ENCODE assay signal across 7 cellular contexts in genomic region chr5:147721191-147721960, GRCh38.
A peak's percentile ranks its signal among the peaks of the same experiment; 100 is the strongest.
DNase-seq lines count a peak whose midpoint lies in the region; TF ChIP-seq lines count a peak whose summit lies in the region.
"Not testable (repeated sequence)": the region's sequence is repeated elsewhere in the genome, so short reads cannot be mapped to it uniquely, and the experiment has no call there.

No MANE protein-coding gene starts in this region.

- peak overlapping the region; percentile 55 for H3K4me3 ChIP-seq in HUES64 (ENCODE audit: low read length)
- peak overlapping the region; percentile 12 for H3K4me3 ChIP-seq in iPS-20b (ENCODE audit: low read length)

- H3K9me3 Mint-ChIP-seq in activated CD4-positive, alpha-beta T cell treated with anti-CD3 and anti-CD28 coated beads, Interleukin-2, amount 10 ng/mL, durations not matched to agents 24 days and 14 days; endothelial cell (ENCODE audit: unreplicated experiment); osteocyte (ENCODE audit: unreplicated experiment): not testable (repeated sequence)

- H3K4me1 ChIP-seq in HUES64 (ENCODE audit: insufficient read depth, low read length) = peaks cover 11% of the 10 kb centered on the region
- H3K4me1 ChIP-seq in iPS-20b (ENCODE audit: insufficient read depth, low read length) = not testable (repeated sequence)

- H3K27me3 ChIP-seq in HUES64 (ENCODE audit: insufficient read depth, low read length); iPS-20b (ENCODE audit: insufficient read depth, low read length): not testable (repeated sequence)

- TF ChIP-seq CTCF in endothelial cell (IDR thresholded peaks at IDR 0.05; ENCODE audit: unreplicated experiment); osteocyte (IDR thresholded peaks at IDR 0.05): not testable (repeated sequence)

- not testable (repeated sequence) for H3K27me3 Mint-ChIP-seq in activated CD4-positive, alpha-beta T cell treated with anti-CD3 and anti-CD28 coated beads, Interleukin-2, amount 10 ng/mL, durations not matched to agents 24 days and 14 days; endothelial cell (ENCODE audit: unreplicated experiment); osteocyte (ENCODE audit: unreplicated experiment)

- DNase-seq in ELF-1 (ENCODE audit: low read depth, low spot score) = peak; percentile 31
- peak; percentile 30 for DNase-seq in NCI-H82 (lab: John Stamatoyannopoulos, UW)
- DNase-seq in activated CD4-positive, alpha-beta T cell treated with anti-CD3 and anti-CD28 coated beads, Interleukin-2, amount 10 ng/mL, durations not matched to agents 24 days and 14 days = peak; percentile 6
- DNase-seq in endothelial cell (ENCODE audit: low spot score); osteocyte (ENCODE audit: extremely low spot score, unreplicated experiment): not testable (repeated sequence)

- H3K4me3 Mint-ChIP-seq in activated CD4-positive, alpha-beta T cell treated with anti-CD3 and anti-CD28 coated beads, Interleukin-2, amount 10 ng/mL, durations not matched to agents 24 days and 14 days = not testable (repeated sequence)
- peak overlapping the region; percentile 74 for H3K4me3 Mint-ChIP-seq in endothelial cell (ENCODE audit: unreplicated experiment)
- H3K4me3 Mint-ChIP-seq in osteocyte (ENCODE audit: unreplicated experiment) = peak overlapping the region; percentile 51

- intact Hi-C loops in activated CD4-positive, alpha-beta T cell treated with anti-CD3 and anti-CD28 coated beads, Interleukin-2, amount 10 ng/mL, durations not matched to agents 24 days and 14 days (cut with micrococcal nuclease) = not testable (repeated sequence)

- H3K4me1 Mint-ChIP-seq in activated CD4-positive, alpha-beta T cell treated with anti-CD3 and anti-CD28 coated beads, Interleukin-2, amount 10 ng/mL, durations not matched to agents 24 days and 14 days; endothelial cell (ENCODE audit: unreplicated experiment); osteocyte (ENCODE audit: unreplicated experiment): not testable (repeated sequence)

- 19% methylated on average over 26 of the region's 38 CpGs for WGBS in HUES64

- H3K9me3 ChIP-seq in HUES64 (ENCODE audit: insufficient read depth, low read depth, low read length); iPS-20b (ENCODE audit: insufficient read depth, low read depth, low read length): not testable (repeated sequence)

- not testable (repeated sequence) for H3K36me3 Mint-ChIP-seq in activated CD4-positive, alpha-beta T cell treated with anti-CD3 and anti-CD28 coated beads, Interleukin-2, amount 10 ng/mL, durations not matched to agents 24 days and 14 days (ENCODE audit: low read depth); endothelial cell (ENCODE audit: low read depth, unreplicated experiment); osteocyte (ENCODE audit: unreplicated experiment)

- not testable (repeated sequence) for H3K27ac Mint-ChIP-seq in activated CD4-positive, alpha-beta T cell treated with anti-CD3 and anti-CD28 coated beads, Interleukin-2, amount 10 ng/mL, durations not matched to agents 24 days and 14 days; osteocyte (ENCODE audit: unreplicated experiment)
- peak overlapping the region; percentile 57 for H3K27ac Mint-ChIP-seq in endothelial cell (ENCODE audit: unreplicated experiment)

- H3K36me3 ChIP-seq in HUES64 (ENCODE audit: insufficient read depth, low read length); iPS-20b (ENCODE audit: insufficient read depth, low read depth, low read length): not testable (repeated sequence)

- peak overlapping the region; percentile 52 for H3K27ac ChIP-seq in HUES64 (ENCODE audit: low read depth, low read length)
- H3K27ac ChIP-seq in iPS-20b (ENCODE audit: low read length) = not testable (repeated sequence)

- peak overlapping the region; percentile 82 for H3K9ac ChIP-seq in HUES64 (ENCODE audit: low read depth, low read length)
- H3K9ac ChIP-seq in iPS-20b (ENCODE audit: low read depth, low read length) = not testable (repeated sequence)
